Comparison of ENCODE assay signal across 2 cellular contexts in the genomic region with DNA sequence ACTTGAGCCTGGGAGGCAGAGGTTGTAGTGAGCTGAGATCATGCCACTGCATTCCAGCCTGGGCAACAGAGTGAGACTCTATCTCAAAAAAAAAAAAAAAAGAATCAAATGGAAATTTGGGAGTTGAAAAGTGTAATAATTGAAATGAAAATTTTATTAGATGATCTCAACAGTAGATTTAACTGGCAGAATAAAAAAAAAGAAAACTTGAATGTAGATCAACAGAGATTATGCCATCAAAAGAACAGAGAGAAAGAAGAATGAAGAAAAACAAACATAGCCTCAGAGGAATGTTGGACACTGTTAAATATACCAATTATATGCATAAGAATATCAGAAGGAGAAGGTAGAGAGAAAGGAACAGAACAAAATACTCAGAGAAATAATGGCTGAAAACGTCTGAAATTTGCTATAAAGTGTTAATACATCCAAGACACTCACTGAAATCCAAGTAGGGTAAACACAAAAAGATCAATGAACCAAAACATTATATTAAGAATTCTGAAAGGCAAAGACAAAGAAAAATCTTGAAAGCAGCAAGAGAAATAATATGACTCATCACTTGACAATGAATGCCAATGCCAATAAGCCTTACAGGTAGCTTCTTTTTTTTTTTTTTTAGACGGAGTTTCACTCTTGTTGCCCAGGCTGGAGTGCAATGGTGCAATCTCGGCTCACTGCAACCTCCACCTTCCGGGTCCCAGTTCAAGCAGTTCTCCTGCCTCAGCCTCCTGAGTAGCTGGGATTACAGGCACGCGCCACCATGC.
A peak's percentile ranks its signal among the peaks of the same experiment; 100 is the strongest.
TF ChIP-seq lines count a peak whose summit lies in the region.

No MANE protein-coding gene starts in this region.

TF ChIP-seq in Ishikawa, 13 proteins besides CTCF, POLR2A, EP300 and RAD21:
- TF ChIP-seq CEBPB (IDR thresholded peaks at IDR 0.05) (0 out of 2 replicates have a peak, but pooled peaks have one; percentile 10), NFIC (IDR thresholded peaks at IDR 0.05) (no peak), TEAD4 (IDR thresholded peaks at IDR 0.05) (peak; percentile 2; the same call in 1 of the 2 replicates)

TF ChIP-seq in K562, 482 proteins besides CTCF, POLR2A, EP300 and RAD21:
- TF ChIP-seq CBX3 (IDR thresholded peaks at IDR 0.05; ENCODE audit: borderline replicate concordance in 1 of 2, low read length in 2 of 2) (0 out of 3 replicates have a peak, but pooled peaks of 1 of the 2 experiments have one; percentile 16), ZEB2 (IDR thresholded peaks at IDR 0.05) (0 out of 2 replicates have a peak, but pooled peaks have one; percentile 39), HLTF (IDR thresholded peaks at IDR 0.05) (peak; percentile 73; the same call in 1 of the 2 replicates), NBN (IDR thresholded peaks at IDR 0.05; ENCODE audit: low read depth) (0 out of 2 replicates have a peak, but pooled peaks have one; percentile 47), THRAP3 (IDR thresholded peaks at IDR 0.05; ENCODE audit: borderline replicate concordance) (no peak), TRIM28 (IDR thresholded peaks at IDR 0.05) (peak; percentile 90), ZNF384 (IDR thresholded peaks at IDR 0.05; ENCODE audit: low read depth, low read length) (peak; percentile 66), FOXK2 (conservative IDR thresholded peaks at IDR 0.05 in 1 of 2, IDR thresholded peaks at IDR 0.05 in 1 of 2; ENCODE audit: low read depth in 2 of 2) (no peak), RFX7 (CRISPR knock-in tag; IDR thresholded peaks at IDR 0.05) (no peak), TRIM24 (IDR thresholded peaks at IDR 0.05) (peak in 1 of 2 experiments; percentile 67; a peak in 2 of 4 replicates)
- TF ChIP-seq, protein P1, sequence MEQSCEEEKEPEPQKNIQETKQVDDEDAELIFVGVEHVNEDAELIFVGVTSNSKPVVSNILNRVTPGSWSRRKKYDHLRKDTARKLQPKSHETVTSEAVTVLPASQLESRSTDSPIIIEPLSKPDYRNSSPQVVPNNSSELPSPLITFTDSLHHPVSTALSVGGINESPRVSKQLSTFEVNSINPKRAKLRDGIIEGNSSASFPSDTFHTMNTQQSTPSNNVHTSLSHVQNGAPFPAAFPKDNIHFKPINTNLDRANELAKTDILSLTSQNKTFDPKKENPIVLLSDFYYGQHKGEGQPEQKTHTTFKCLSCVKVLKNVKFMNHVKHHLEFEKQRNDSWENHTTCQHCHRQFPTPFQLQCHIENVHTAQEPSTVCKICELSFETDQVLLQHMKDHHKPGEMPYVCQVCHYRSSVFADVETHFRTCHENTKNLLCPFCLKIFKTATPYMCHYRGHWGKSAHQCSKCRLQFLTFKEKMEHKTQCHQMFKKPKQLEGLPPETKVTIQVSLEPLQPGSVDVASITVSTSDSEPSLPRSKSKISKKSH (CRISPR knock-in tag; IDR thresholded peaks at IDR 0.05): 0 out of 2 replicates have a peak, but pooled peaks have one; percentile 13
- TF ChIP-seq, protein P2, sequence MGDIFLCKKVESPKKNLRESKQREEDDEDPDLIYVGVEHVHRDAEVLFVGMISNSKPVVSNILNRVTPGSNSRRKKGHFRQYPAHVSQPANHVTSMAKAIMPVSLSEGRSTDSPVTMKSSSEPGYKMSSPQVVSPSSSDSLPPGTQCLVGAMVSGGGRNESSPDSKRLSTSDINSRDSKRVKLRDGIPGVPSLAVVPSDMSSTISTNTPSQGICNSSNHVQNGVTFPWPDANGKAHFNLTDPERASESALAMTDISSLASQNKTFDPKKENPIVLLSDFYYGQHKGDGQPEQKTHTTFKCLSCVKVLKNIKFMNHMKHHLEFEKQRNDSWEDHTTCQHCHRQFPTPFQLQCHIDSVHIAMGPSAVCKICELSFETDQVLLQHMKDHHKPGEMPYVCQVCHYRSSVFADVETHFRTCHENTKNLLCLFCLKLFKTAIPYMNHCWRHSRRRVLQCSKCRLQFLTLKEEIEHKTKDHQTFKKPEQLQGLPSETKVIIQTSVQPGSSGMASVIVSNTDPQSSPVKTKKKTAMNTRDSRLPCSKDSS (IDR thresholded peaks at IDR 0.05; ENCODE audit: low read depth, partially characterized antibody): peak; percentile 88
- TF ChIP-seq, protein P3, sequence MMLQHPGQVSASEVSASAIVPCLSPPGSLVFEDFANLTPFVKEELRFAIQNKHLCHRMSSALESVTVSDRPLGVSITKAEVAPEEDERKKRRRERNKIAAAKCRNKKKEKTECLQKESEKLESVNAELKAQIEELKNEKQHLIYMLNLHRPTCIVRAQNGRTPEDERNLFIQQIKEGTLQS (IDR thresholded peaks at IDR 0.05): peak; percentile 66
- TF ChIP-seq, protein P3 (CRISPR knock-in tag; conservative IDR thresholded peaks at IDR 0.05): no peak
- TF ChIP-seq, protein P4, sequence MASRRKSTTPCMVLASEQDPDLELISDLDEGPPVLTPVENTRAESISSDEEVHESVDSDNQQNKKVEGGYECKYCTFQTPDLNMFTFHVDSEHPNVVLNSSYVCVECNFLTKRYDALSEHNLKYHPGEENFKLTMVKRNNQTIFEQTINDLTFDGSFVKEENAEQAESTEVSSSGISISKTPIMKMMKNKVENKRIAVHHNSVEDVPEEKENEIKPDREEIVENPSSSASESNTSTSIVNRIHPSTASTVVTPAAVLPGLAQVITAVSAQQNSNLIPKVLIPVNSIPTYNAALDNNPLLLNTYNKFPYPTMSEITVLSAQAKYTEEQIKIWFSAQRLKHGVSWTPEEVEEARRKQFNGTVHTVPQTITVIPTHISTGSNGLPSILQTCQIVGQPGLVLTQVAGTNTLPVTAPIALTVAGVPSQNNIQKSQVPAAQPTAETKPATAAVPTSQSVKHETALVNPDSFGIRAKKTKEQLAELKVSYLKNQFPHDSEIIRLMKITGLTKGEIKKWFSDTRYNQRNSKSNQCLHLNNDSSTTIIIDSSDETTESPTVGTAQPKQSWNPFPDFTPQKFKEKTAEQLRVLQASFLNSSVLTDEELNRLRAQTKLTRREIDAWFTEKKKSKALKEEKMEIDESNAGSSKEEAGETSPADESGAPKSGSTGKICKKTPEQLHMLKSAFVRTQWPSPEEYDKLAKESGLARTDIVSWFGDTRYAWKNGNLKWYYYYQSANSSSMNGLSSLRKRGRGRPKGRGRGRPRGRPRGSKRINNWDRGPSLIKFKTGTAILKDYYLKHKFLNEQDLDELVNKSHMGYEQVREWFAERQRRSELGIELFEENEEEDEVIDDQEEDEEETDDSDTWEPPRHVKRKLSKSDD (conservative IDR thresholded peaks at IDR 0.05; ENCODE audit: low read length): no peak
